ENCODE assay signal across 16 cellular contexts in the genomic region with DNA sequence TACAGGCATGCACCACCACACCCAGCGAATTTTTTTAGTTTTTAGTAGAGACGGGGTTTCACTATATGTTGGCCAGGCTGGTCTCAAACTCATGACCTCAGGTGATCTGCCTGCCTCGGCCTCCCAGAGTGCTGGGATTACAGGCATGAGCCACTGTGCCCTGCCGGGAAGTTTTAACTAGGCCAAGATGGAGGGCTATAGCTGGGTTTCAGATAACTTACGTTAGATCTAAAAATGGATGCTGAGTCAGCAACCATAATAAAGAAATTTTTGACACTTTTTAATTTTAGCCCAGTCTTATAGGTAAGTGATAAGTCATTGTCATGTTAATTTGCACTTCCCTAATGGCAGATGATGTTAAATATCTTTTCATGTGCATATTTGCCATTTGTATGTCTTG.
"Had no signal": no experiment of that assay in that cellular context is flagged by ENCODE, and none has a peak within 500 bp of the region (broad histone marks: within the 10 kb centered on the region; RNA-seq: fewer than 3 reads in every experiment).

No MANE protein-coding gene starts in this region.

- H2AFZ ChIP-seq: hepatocyte, parathyroid adenoma had no signal

- H3K9me3 ChIP-seq: esophagus muscularis mucosa, thoracic aorta had no signal

- H3K27ac ChIP-seq: cardiac muscle cell, dorsolateral prefrontal cortex, esophagus muscularis mucosa, hepatocyte, parathyroid adenoma, thoracic aorta had no signal

- H3K9ac ChIP-seq: parathyroid adenoma had no signal

- H3K27me3 Mint-ChIP-seq: activated CD4-positive, alpha-beta memory T cell treated with anti-CD3 and anti-CD28 coated beads for 36 hours; stimulated activated naive CD8-positive, alpha-beta T cell treated with anti-CD3 and anti-CD28 coated beads, Interleukin-15, amount 100 ng/mL, for 72 hours had no signal

- ATAC-seq: right cardiac atrium had no signal

- DNase-seq: activated CD4-positive, alpha-beta memory T cell treated with anti-CD3 and anti-CD28 coated beads for 36 hours; activated gamma-delta T cell; activated T-cell treated with anti-CD3 and anti-CD28 coated beads, Interleukin-2, amount 50 U/mL, for 4 hours; dorsolateral prefrontal cortex; islet precursor cell; right cardiac atrium; stimulated activated CD4-positive, alpha-beta T cell treated with anti-CD3 and anti-CD28 coated beads, Interleukin-4, amount 100 ng/mL, for 4 hours; stimulated activated CD8-positive, alpha-beta memory T cell treated with anti-CD3 and anti-CD28 coated beads, Interleukin-4, amount 100 ng/mL, for 48 hours; stimulated activated naive CD8-positive, alpha-beta T cell treated with anti-CD3 and anti-CD28 coated beads, Interleukin-15, amount 100 ng/mL, for 72 hours; T1000 had no signal

- H3K4me2 ChIP-seq: hepatocyte, smooth muscle cell had no signal

- H3K36me3 ChIP-seq: cardiac muscle cell, esophagus muscularis mucosa, thoracic aorta had no signal

- H3K27me3 ChIP-seq: cardiac muscle cell, dorsolateral prefrontal cortex, esophagus muscularis mucosa, hepatocyte had no signal

- H3K4me3 Mint-ChIP-seq: activated CD4-positive, alpha-beta memory T cell treated with anti-CD3 and anti-CD28 coated beads for 36 hours; activated T-cell treated with anti-CD3 and anti-CD28 coated beads, Interleukin-2, amount 50 U/mL, for 4 hours had no signal

- H3K4me3 ChIP-seq: cardiac muscle cell, dorsolateral prefrontal cortex, esophagus muscularis mucosa, hepatocyte, smooth muscle cell, thoracic aorta had no signal
